ENCODE assay signal across 1 cellular context in genomic region chr1:153783233-153784190, GRCh38.
TF ChIP-seq lines count a peak whose summit lies in the region.

No MANE protein-coding gene starts in this region.

TF ChIP-seq in HepG2, 621 proteins besides CTCF, POLR2A, EP300 and RAD21 (continued from another document and continues in another):
- TF ChIP-seq ZNF777 (CRISPR knock-in tag; IDR thresholded peaks at IDR 0.05) (0 out of 2 replicates have a peak, but pooled peaks have one; percentile 17), TIGD3 (CRISPR knock-in tag; IDR thresholded peaks at IDR 0.05; ENCODE audit: borderline replicate concordance) (no peak), ZNF207 (IDR thresholded peaks at IDR 0.05; ENCODE audit: borderline replicate concordance) (no peak), ZSCAN29 (CRISPR knock-in tag; conservative IDR thresholded peaks at IDR 0.05) (no peak), ZNF839 (CRISPR knock-in tag; IDR thresholded peaks at IDR 0.05; ENCODE audit: borderline replicate concordance) (no peak), MAZ (IDR thresholded peaks at IDR 0.05; ENCODE audit: borderline replicate concordance, low read depth, low read length) (peak; percentile 58; the same call in 1 of the 2 replicates), MAZ (CRISPR knock-in tag; IDR thresholded peaks at IDR 0.05; ENCODE audit: low read depth) (no peak; the same call in 1 of the 2 replicates), MIER2 (CRISPR knock-in tag; IDR thresholded peaks at IDR 0.05) (no peak), PHF5A (CRISPR knock-in tag; IDR thresholded peaks at IDR 0.05; ENCODE audit: low read depth, unreplicated experiment) (no peak), NFKB2 (CRISPR knock-in tag; IDR thresholded peaks at IDR 0.05; ENCODE audit: borderline replicate concordance) (peak; percentile 38; the same call in 1 of the 2 replicates), ZNF644 (CRISPR knock-in tag; IDR thresholded peaks at IDR 0.05; ENCODE audit: low read depth) (no peak), BHLHE40 (IDR thresholded peaks at IDR 0.05; ENCODE audit: low read length) (no peak), TEAD3 (CRISPR knock-in tag; optimal IDR thresholded peaks at IDR 0.05; ENCODE audit: borderline replicate concordance) (no peak), ZNF512B (CRISPR knock-in tag; IDR thresholded peaks at IDR 0.05; ENCODE audit: borderline replicate concordance) (no peak), AGO2 (optimal IDR thresholded peaks at IDR 0.05; ENCODE audit: low read depth, low read length) (peak; percentile 92), IKZF1 (IDR thresholded peaks at IDR 0.05) (no peak), LCORL (IDR thresholded peaks at IDR 0.05) (no peak), LCORL (CRISPR knock-in tag; IDR thresholded peaks at IDR 0.05) (no peak; the same call in 1 of the 2 replicates), MLX (CRISPR knock-in tag; IDR thresholded peaks at IDR 0.05) (no peak), RCOR2 (CRISPR knock-in tag; IDR thresholded peaks at IDR 0.05) (no peak), ZNF33B (CRISPR knock-in tag; IDR thresholded peaks at IDR 0.05) (peak; percentile 92), ZNF451 (CRISPR knock-in tag; IDR thresholded peaks at IDR 0.05) (no peak), SALL1 (CRISPR knock-in tag; IDR thresholded peaks at IDR 0.05) (peak; percentile 79), ZNF333 (CRISPR knock-in tag; IDR thresholded peaks at IDR 0.05; ENCODE audit: borderline replicate concordance) (peak; percentile 61; the same call in 1 of the 2 replicates), CBFB (CRISPR knock-in tag; IDR thresholded peaks at IDR 0.05) (no peak), ZNF383 (CRISPR knock-in tag; IDR thresholded peaks at IDR 0.05; ENCODE audit: borderline replicate concordance) (no peak), STAT5B (CRISPR knock-in tag; IDR thresholded peaks at IDR 0.05) (no peak), MLLT10 (CRISPR knock-in tag; IDR thresholded peaks at IDR 0.05) (no peak), HMG20B (CRISPR knock-in tag; conservative IDR thresholded peaks at IDR 0.05) (no peak), ZNF142 (CRISPR knock-in tag; IDR thresholded peaks at IDR 0.05) (peak; percentile 75; the same call in 1 of the 2 replicates), HMG20A (CRISPR knock-in tag; IDR thresholded peaks at IDR 0.05; ENCODE audit: borderline replicate concordance) (no peak), TRIM22 (IDR thresholded peaks at IDR 0.05) (no peak), ZNF607 (CRISPR knock-in tag; IDR thresholded peaks at IDR 0.05; ENCODE audit: borderline replicate concordance) (peak; percentile 67; the same call in 1 of the 2 replicates), CEBPG (CRISPR knock-in tag; IDR thresholded peaks at IDR 0.05) (no peak), SMARCC2 (IDR thresholded peaks at IDR 0.05) (no peak)
- TF ChIP-seq, protein P1, sequence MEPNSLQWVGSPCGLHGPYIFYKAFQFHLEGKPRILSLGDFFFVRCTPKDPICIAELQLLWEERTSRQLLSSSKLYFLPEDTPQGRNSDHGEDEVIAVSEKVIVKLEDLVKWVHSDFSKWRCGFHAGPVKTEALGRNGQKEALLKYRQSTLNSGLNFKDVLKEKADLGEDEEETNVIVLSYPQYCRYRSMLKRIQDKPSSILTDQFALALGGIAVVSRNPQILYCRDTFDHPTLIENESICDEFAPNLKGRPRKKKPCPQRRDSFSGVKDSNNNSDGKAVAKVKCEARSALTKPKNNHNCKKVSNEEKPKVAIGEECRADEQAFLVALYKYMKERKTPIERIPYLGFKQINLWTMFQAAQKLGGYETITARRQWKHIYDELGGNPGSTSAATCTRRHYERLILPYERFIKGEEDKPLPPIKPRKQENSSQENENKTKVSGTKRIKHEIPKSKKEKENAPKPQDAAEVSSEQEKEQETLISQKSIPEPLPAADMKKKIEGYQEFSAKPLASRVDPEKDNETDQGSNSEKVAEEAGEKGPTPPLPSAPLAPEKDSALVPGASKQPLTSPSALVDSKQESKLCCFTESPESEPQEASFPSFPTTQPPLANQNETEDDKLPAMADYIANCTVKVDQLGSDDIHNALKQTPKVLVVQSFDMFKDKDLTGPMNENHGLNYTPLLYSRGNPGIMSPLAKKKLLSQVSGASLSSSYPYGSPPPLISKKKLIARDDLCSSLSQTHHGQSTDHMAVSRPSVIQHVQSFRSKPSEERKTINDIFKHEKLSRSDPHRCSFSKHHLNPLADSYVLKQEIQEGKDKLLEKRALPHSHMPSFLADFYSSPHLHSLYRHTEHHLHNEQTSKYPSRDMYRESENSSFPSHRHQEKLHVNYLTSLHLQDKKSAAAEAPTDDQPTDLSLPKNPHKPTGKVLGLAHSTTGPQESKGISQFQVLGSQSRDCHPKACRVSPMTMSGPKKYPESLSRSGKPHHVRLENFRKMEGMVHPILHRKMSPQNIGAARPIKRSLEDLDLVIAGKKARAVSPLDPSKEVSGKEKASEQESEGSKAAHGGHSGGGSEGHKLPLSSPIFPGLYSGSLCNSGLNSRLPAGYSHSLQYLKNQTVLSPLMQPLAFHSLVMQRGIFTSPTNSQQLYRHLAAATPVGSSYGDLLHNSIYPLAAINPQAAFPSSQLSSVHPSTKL (CRISPR knock-in tag; IDR thresholded peaks at IDR 0.05): peak; percentile 53; the same call in 1 of the 2 replicates
- TF ChIP-seq, protein P2, sequence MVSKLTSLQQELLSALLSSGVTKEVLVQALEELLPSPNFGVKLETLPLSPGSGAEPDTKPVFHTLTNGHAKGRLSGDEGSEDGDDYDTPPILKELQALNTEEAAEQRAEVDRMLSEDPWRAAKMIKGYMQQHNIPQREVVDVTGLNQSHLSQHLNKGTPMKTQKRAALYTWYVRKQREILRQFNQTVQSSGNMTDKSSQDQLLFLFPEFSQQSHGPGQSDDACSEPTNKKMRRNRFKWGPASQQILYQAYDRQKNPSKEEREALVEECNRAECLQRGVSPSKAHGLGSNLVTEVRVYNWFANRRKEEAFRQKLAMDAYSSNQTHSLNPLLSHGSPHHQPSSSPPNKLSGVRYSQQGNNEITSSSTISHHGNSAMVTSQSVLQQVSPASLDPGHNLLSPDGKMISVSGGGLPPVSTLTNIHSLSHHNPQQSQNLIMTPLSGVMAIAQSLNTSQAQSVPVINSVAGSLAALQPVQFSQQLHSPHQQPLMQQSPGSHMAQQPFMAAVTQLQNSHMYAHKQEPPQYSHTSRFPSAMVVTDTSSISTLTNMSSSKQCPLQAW (CRISPR knock-in tag; IDR thresholded peaks at IDR 0.05): peak; percentile 79
- TF ChIP-seq, protein P3, sequence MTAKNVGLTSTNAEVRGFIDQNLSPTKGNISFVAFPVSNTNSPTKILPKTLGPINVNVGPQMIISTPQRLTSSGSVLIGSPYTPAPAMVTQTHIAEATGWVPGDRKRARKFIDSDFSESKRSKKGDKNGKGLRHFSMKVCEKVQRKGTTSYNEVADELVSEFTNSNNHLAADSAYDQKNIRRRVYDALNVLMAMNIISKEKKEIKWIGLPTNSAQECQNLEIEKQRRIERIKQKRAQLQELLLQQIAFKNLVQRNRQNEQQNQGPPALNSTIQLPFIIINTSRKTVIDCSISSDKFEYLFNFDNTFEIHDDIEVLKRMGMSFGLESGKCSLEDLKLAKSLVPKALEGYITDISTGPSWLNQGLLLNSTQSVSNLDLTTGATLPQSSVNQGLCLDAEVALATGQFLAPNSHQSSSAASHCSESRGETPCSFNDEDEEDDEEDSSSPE (CRISPR knock-in tag; IDR thresholded peaks at IDR 0.05): peak; percentile 78
- TF ChIP-seq, protein P4, sequence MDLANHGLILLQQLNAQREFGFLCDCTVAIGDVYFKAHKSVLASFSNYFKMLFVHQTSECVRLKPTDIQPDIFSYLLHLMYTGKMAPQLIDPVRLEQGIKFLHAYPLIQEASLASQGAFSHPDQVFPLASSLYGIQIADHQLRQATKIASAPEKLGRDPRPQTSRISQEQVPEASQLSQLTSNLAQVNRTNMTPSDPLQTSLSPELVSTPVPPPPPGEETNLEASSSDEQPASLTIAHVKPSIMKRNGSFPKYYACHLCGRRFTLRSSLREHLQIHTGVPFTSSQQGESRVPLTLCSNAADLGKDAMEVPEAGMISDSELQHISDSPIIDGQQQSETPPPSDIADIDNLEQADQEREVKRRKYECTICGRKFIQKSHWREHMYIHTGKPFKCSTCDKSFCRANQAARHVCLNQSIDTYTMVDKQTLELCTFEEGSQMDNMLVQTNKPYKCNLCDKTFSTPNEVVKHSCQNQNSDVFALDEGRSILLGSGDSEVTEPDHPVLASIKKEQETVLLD (CRISPR knock-in tag; IDR thresholded peaks at IDR 0.05; ENCODE audit: low read depth): 0 out of 2 replicates have a peak, but pooled peaks have one; percentile 44
